Comparison of ENCODE assay signal across 8 cellular contexts in genomic region chr11:2898366-2899079, GRCh38. TPM values are rescaled to one million over a fixed set of nuclear protein-coding genes. Genes with fewer than 3 reads are reported as not detected.
DNase-seq lines count a peak whose midpoint lies in the region; ATAC-seq and TF ChIP-seq lines count a peak whose summit lies in the region.

No MANE protein-coding gene starts in this region.

- H3K9me3 Mint-ChIP-seq in activated naive CD8-positive, alpha-beta T cell treated with anti-CD3 and anti-CD28 coated beads, Interleukin-2, amount 50 U/mL, for 24 hours = no peaks in the 10 kb centered on the region

- no peaks in the 10 kb centered on the region for H3K27me3 Mint-ChIP-seq in activated naive CD8-positive, alpha-beta T cell treated with anti-CD3 and anti-CD28 coated beads, Interleukin-2, amount 50 U/mL, for 24 hours

- DNase-seq in HCEC 1CT (peak; percentile 93), hepatic stellate cell (ENCODE audit: low spot score) (peak; percentile 95), SK-N-DZ (ENCODE audit: low spot score) (no peak)
- peak; percentile 62 for DNase-seq in activated naive CD8-positive, alpha-beta T cell treated with anti-CD3 and anti-CD28 coated beads, Interleukin-2, amount 50 U/mL, for 24 hours
- peak; percentile 28 to 39 for DNase-seq in stimulated activated CD8-positive, alpha-beta memory T cell treated with anti-CD3 and anti-CD28 coated beads, Interleukin-15, amount 100 ng/mL, for 4 hours (ENCODE audit: low read depth in 2 of 2)

- H3K36me3 Mint-ChIP-seq in activated naive CD8-positive, alpha-beta T cell treated with anti-CD3 and anti-CD28 coated beads, Interleukin-2, amount 50 U/mL, for 24 hours (ENCODE audit: low read depth) = no peaks in the 10 kb centered on the region

- H3K4me1 Mint-ChIP-seq in activated naive CD8-positive, alpha-beta T cell treated with anti-CD3 and anti-CD28 coated beads, Interleukin-2, amount 50 U/mL, for 24 hours = peaks cover 34% of the 10 kb centered on the region

- no peak overlapping the region for H3K4me3 Mint-ChIP-seq in activated naive CD8-positive, alpha-beta T cell treated with anti-CD3 and anti-CD28 coated beads, Interleukin-2, amount 50 U/mL, for 24 hours

- peak overlapping the region; percentile 61 for H3K27ac Mint-ChIP-seq in activated naive CD8-positive, alpha-beta T cell treated with anti-CD3 and anti-CD28 coated beads, Interleukin-2, amount 50 U/mL, for 24 hours

- ATAC-seq in SK-N-SH treated with all-trans-retinoic acid at 6 μM for 48 hours (peak; percentile 34), HG02970 (IDR thresholded peaks at IDR 0.05; ENCODE audit: low FRiP score, unreplicated experiment) (no peak), HG03097 (IDR thresholded peaks at IDR 0.05; ENCODE audit: low FRiP score, unreplicated experiment) (no peak)
- ATAC-seq in activated naive CD8-positive, alpha-beta T cell treated with anti-CD3 and anti-CD28 coated beads, Interleukin-2, amount 50 U/mL, for 24 hours = peak; percentile 68

TF ChIP-seq in SK-N-SH treated with all-trans-retinoic acid at 6 μM for 48 hours, 23 proteins besides CTCF, POLR2A, EP300 and RAD21:
- TF ChIP-seq ZNF565 (CRISPR knock-in tag; conservative IDR thresholded peaks at IDR 0.05; ENCODE audit: low read depth) (no peak), BACH2 (CRISPR knock-in tag; IDR thresholded peaks at IDR 0.05; ENCODE audit: borderline replicate concordance) (no peak), ZFP3 (CRISPR knock-in tag; IDR thresholded peaks at IDR 0.05) (no peak), GLIS3 (CRISPR knock-in tag; IDR thresholded peaks at IDR 0.05) (no peak), ARNTL (CRISPR knock-in tag; IDR thresholded peaks at IDR 0.05; ENCODE audit: borderline replicate concordance, low read depth) (no peak), PPARA (CRISPR knock-in tag; IDR thresholded peaks at IDR 0.05; ENCODE audit: borderline replicate concordance) (no peak), OSR1 (CRISPR knock-in tag; IDR thresholded peaks at IDR 0.05) (no peak), ISL1 (CRISPR knock-in tag; IDR thresholded peaks at IDR 0.05) (no peak), RARB (CRISPR knock-in tag; IDR thresholded peaks at IDR 0.05) (no peak), TSHZ2 (CRISPR knock-in tag; IDR thresholded peaks at IDR 0.05) (no peak), ZFP30 (CRISPR knock-in tag; IDR thresholded peaks at IDR 0.05) (no peak), TCF4 (CRISPR knock-in tag; IDR thresholded peaks at IDR 0.05; ENCODE audit: borderline replicate concordance) (no peak), CREB5 (CRISPR knock-in tag; IDR thresholded peaks at IDR 0.05; ENCODE audit: low read depth) (no peak), ZNF8 (CRISPR knock-in tag; IDR thresholded peaks at IDR 0.05) (no peak), CSRNP3 (CRISPR knock-in tag; IDR thresholded peaks at IDR 0.05) (no peak), CSDC2 (CRISPR knock-in tag; IDR thresholded peaks at IDR 0.05) (no peak), ZNF70 (CRISPR knock-in tag; IDR thresholded peaks at IDR 0.05) (no peak), SNAI2 (CRISPR knock-in tag; IDR thresholded peaks at IDR 0.05) (no peak), TOX (CRISPR knock-in tag; IDR thresholded peaks at IDR 0.05; ENCODE audit: borderline replicate concordance) (no peak)

RNA-seq across cellular contexts. Expression of gene CDKN1C, which starts 12.9 kb away (rescaled TPM):
- polyA plus RNA-seq in SK-N-DZ (2014; cell fraction: cytosol; rRNA removed) = 7.0 and 7.8 TPM in 2 replicates
- polyA plus RNA-seq in SK-N-DZ (2014; cell fraction: nucleus; rRNA removed) = 5.4 and 5.8 TPM in 2 replicates

RNA-seq across cellular contexts. Expression of gene PHLDA2, which starts 30.7 kb away (rescaled TPM):
- not detected in 2 replicates for polyA plus RNA-seq in SK-N-DZ (2014; cell fraction: cytosol; rRNA removed)
- not detected in 2 replicates for polyA plus RNA-seq in SK-N-DZ (2014; cell fraction: nucleus; rRNA removed)

Comparison
In these comparisons a context has a peak if more than half of its experiments do, and no peak if none do; other contexts are left out.
1. ATAC-seq: peak in SK-N-SH treated with all-trans-retinoic acid at 6 μM for 48 hours (single experiment) and activated naive CD8-positive, alpha-beta T cell treated with anti-CD3 and anti-CD28 coated beads, Interleukin-2, amount 50 U/mL, for 24 hours (single experiment); none in HG02970 (single experiment) and HG03097 (single experiment).